ENCODE assay signal across 15 cellular contexts in the genomic region with DNA sequence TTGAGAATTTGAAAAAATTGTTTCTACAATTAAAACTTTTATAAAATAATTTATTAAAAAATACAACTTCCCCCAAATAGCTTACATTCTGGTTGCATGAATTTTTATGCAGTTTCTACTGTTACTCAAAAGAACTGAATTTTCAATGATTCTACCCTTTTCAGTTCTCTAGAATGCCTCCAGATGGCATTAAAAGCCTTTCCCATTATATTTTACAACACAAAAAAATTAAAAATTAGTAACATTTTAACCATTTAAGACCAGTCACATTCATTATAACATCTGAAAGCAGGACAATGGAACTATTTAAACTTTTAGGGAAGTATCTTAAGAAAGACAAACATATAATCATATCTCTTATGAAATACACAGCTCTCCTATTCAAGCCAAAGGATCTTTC.
DNase-seq lines count a peak whose midpoint lies in the region; ATAC-seq and TF ChIP-seq lines count a peak whose summit lies in the region.
"Had no signal": no experiment of that assay in that cellular context is flagged by ENCODE, and none has a peak within 500 bp of the region (broad histone marks: within the 10 kb centered on the region; RNA-seq: fewer than 3 reads in every experiment).

No MANE protein-coding gene starts in this region.

- no peak overlapping the region for H3T11ph ChIP-seq in H9 (ENCODE audit: low read length)

- H3K9me3 Mint-ChIP-seq in H9 = peaks cover 13 to 14% of the 10 kb centered on the region in 2 experiments

- H3K23me2 ChIP-seq in H9 (ENCODE audit: insufficient read length, low read depth, low read length, poor library complexity, severe bottlenecking) = no peaks in the 10 kb centered on the region

- no peak overlapping the region for H4K91ac ChIP-seq in H9 (ENCODE audit: insufficient read length, low read depth, low read length)

- no peak overlapping the region for H4K5ac ChIP-seq in H9 (ENCODE audit: insufficient read length, low read depth, low read length)

- no peak overlapping the region for H2BK120ac ChIP-seq in H9 (ENCODE audit: low read depth, low read length, poor library complexity, severe bottlenecking)

- H2AFZ ChIP-seq in H9 (ENCODE audit: low read length) = no peak overlapping the region

- no peak overlapping the region for H3K27ac Mint-ChIP-seq in H9
- H3K27ac Mint-ChIP-seq: CD8-positive, alpha-beta T cell; IgD-negative memory B cell; natural killer cell had no signal

- H3K56ac ChIP-seq in H9 (ENCODE audit: insufficient read length, low read depth, low read length) = no peak overlapping the region

- TF ChIP-seq CTCF in AG09309 (IDR thresholded peaks at IDR 0.05; ENCODE audit: control insufficient read depth, insufficient read depth, low read depth, low read length, missing control alignments) (peak; percentile 49), H9 (conservative IDR thresholded peaks at IDR 0.05) (peak; percentile 57), astrocyte of the spinal cord (IDR thresholded peaks at IDR 0.05; ENCODE audit: low read depth, low read length) (peak; percentile 49), right lobe of liver (IDR thresholded peaks at IDR 0.05) (peak in 3 of 4 donors; percentile 19 to 40 (median 35)), gastroesophageal sphincter (IDR thresholded peaks at IDR 0.05) (peak in 1 of 4 experiments; percentile 32), lower leg skin (IDR thresholded peaks at IDR 0.05) (no peak)

- no peak overlapping the region for H4K8ac ChIP-seq in H9 (replicated peaks; ENCODE audit: insufficient read length, low read depth, low read length)

- H3K36me3 Mint-ChIP-seq in H9 (ENCODE audit: insufficient read depth in 1 of 3, low read depth in 3 of 3) = peaks cover 0 to 9% (median 7%) of the 10 kb centered on the region in 3 experiments; a peak in 5 of 7 replicates

- H3K27me3 Mint-ChIP-seq in H9 (ENCODE audit: low read depth) = peaks cover 1% of the 10 kb centered on the region; the same call in 1 of the 2 replicates
- H3K27me3 Mint-ChIP-seq: IgD-negative memory B cell had no signal

- H3K36me3 ChIP-seq in right lobe of liver (no peaks in the 10 kb centered on the region), gastroesophageal sphincter (no peaks in the 10 kb centered on the region), HAP-1 (replicated peaks) (no peaks in the 10 kb centered on the region)

- DNase-seq in AG09309 (ENCODE audit: low read depth) (no peak), H9 (no peak), astrocyte of the spinal cord (ENCODE audit: low read depth, low spot score) (no peak), right lobe of liver (no peak), lower leg skin (ENCODE audit: low spot score in 2 of 2) (no peak), HAP-1 (ENCODE audit: low spot score in 2 of 2) (no peak)
- DNase-seq: activated CD8-positive, alpha-beta memory T cell treated with anti-CD3 and anti-CD28 coated beads, Interleukin-2, amount 50 U/mL, for 48 hours; CD8-positive, alpha-beta T cell; islet precursor cell; natural killer cell; NCI-H2029 treated with DMSO at 0.1 percent for 48 hours; stimulated activated CD4-positive, alpha-beta T cell treated with anti-CD3 and anti-CD28 coated beads, Interleukin-15, amount 100 ng/mL, for 24 hours had no signal

- TF ChIP-seq POLR2A in right lobe of liver (IDR thresholded peaks at IDR 0.05) (no peak), gastroesophageal sphincter (IDR thresholded peaks at IDR 0.05) (no peak), lower leg skin (IDR thresholded peaks at IDR 0.05) (no peak)

- no peak overlapping the region for H2BK5ac ChIP-seq in H9 (ENCODE audit: insufficient read length, low read length)

- H3K4me3 ChIP-seq in AG09309 (ENCODE audit: control insufficient read depth, low read depth, low read length) = no peak overlapping the region
- H3K4me3 ChIP-seq in astrocyte of the spinal cord (ENCODE audit: low read depth, low read length) = no peak overlapping the region
- no peak overlapping the region for H3K4me3 ChIP-seq in right lobe of liver
- no peak overlapping the region for H3K4me3 ChIP-seq in gastroesophageal sphincter
- no peak overlapping the region for H3K4me3 ChIP-seq in lower leg skin (ENCODE audit: low read depth, poor library complexity, severe bottlenecking)
- no peak overlapping the region for H3K4me3 ChIP-seq in HAP-1

- H3K9ac ChIP-seq in H9 (ENCODE audit: extremely low read depth, insufficient read length, low read length) = no peak overlapping the region

- no peak overlapping the region for H2BK20ac ChIP-seq in H9 (ENCODE audit: low read depth, low read length, poor library complexity, severe bottlenecking)

- no peak for TF ChIP-seq EP300 in gastroesophageal sphincter (IDR thresholded peaks at IDR 0.05)

- H3K18ac ChIP-seq in H9 (ENCODE audit: insufficient read length, low read depth, low read length) = no peak overlapping the region

- H3K79me2 ChIP-seq in H9 (ENCODE audit: insufficient read depth, low read length) = no peaks in the 10 kb centered on the region

- H2BK15ac ChIP-seq in H9 (ENCODE audit: low read depth, low read length) = no peak overlapping the region

- no peaks in the 10 kb centered on the region for H4K20me1 ChIP-seq in H9 (ENCODE audit: control insufficient read depth, insufficient read depth, insufficient read length)

- no peak overlapping the region for H3K4me2 ChIP-seq in H9 (ENCODE audit: insufficient read depth, insufficient read length, low read length)

- no peak overlapping the region for H3K4me3 Mint-ChIP-seq in H9
- H3K4me3 Mint-ChIP-seq: CD8-positive, alpha-beta T cell; natural killer cell had no signal

- in situ Hi-C loops in astrocyte of the spinal cord (cut with HindIII; ENCODE audit: low sequenced_read_pairs) (no loop called here), HAP-1 (cut with MboI; ENCODE audit: low sequenced_read_pairs) (no loop called here)

- H3K27me3 ChIP-seq in H9 (ENCODE audit: insufficient read depth, low read length) = no peaks in the 10 kb centered on the region
- no peaks in the 10 kb centered on the region for H3K27me3 ChIP-seq in right lobe of liver
- no peaks in the 10 kb centered on the region for H3K27me3 ChIP-seq in gastroesophageal sphincter
- H3K27me3 ChIP-seq in HAP-1 (ENCODE audit: low read depth) = no peaks in the 10 kb centered on the region

- H3K23ac ChIP-seq in H9 (ENCODE audit: insufficient read length, low read depth, low read length) = no peak overlapping the region

- H3K79me1 ChIP-seq in H9 (ENCODE audit: insufficient read depth, low read depth, low read length, poor library complexity, severe bottlenecking) = no peaks in the 10 kb centered on the region

- H3K27ac ChIP-seq in H9 (ENCODE audit: insufficient read length, low read depth, low read length) (no peak overlapping the region), right lobe of liver (no peak overlapping the region), gastroesophageal sphincter (no peak overlapping the region)

- H3K4ac ChIP-seq in H9 (ENCODE audit: low read depth, low read length) = no peak overlapping the region

- H3K9me3 ChIP-seq in H9 (ENCODE audit: control insufficient read depth, low read depth, low read length) (no peaks in the 10 kb centered on the region), right lobe of liver (no peaks in the 10 kb centered on the region), gastroesophageal sphincter (peaks cover 0 to 22% (median 0%) of the 10 kb centered on the region in 3 donors), HAP-1 (no peaks in the 10 kb centered on the region; the same call in none of the 2 replicates)

- no peak overlapping the region for H2BK12ac ChIP-seq in H9 (ENCODE audit: insufficient read length, low read depth, low read length)

- intact Hi-C loops in right lobe of liver (cut with DNase I) = no loop called here
- intact Hi-C loops in lower leg skin (cut with DNase I; ENCODE audit: low total_unique reads) = no loop called here

- H3K14ac ChIP-seq in H9 (ENCODE audit: insufficient read depth, low read length) = no peak overlapping the region

- peaks cover 2 to 3% of the 10 kb centered on the region in 2 experiments; a peak in 1 of 4 replicates for H3K4me1 Mint-ChIP-seq in H9
- H3K4me1 Mint-ChIP-seq: natural killer cell had no signal

- ATAC-seq in right lobe of liver = peak in 1 of 4 donors; percentile 22
- ATAC-seq in gastroesophageal sphincter = no peak
- no peak for ATAC-seq in HG03135 (IDR thresholded peaks at IDR 0.05; ENCODE audit: unreplicated experiment)
- ATAC-seq: CD8-positive, alpha-beta T cell; natural killer cell had no signal

- H3K4me1 ChIP-seq in H9 (ENCODE audit: insufficient read depth, low read length) (no peaks in the 10 kb centered on the region; the same call in 1 of the 2 replicates), right lobe of liver (no peaks in the 10 kb centered on the region), gastroesophageal sphincter (peaks cover 0 to 32% (median 6%) of the 10 kb centered on the region in 3 donors), HAP-1 (peaks cover 19% of the 10 kb centered on the region)

- no peak overlapping the region for H2AK5ac ChIP-seq in H9 (ENCODE audit: insufficient read length, low read length)

Comparison
In these comparisons a context has a peak if more than half of its experiments do, and no peak if none do; other contexts are left out.
1. CTCF ChIP-seq: peak in AG09309 (single experiment), H9 (single experiment), astrocyte of the spinal cord (single experiment) and right lobe of liver (3 of 4); none in lower leg skin (0 of 3).